In the genomic region with DNA sequence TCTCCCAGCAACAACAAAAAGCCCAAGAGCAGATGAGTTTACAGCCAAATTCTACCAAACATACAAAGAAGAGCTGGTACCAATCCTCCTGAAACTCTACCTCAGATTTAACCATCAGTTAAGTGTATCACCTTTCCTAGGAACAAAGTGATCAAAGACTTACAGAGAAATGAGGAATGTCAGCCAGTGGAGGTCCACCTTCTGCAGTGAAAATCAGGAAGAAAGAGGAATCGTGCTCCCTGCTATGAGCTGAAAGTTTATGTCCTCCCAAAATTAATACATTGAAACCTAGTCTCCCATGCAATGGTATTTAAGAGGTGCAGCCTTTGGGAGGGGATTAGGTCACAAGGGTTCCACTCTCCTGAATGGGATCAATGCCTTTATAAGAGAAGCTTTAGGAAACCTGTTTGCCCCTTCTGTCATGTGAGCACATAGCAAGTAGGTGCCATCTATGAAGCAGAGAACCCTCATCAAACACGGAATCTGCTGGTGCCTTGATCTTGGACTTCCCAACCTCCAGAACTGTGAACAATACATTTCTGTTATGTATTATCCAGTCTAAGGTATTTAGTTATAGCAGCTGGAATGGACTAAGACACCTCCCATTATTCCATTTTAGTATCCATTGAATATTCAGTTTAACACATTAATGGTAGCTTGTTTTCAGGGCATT, we compare ENCODE assay signal across 19 cellular contexts.
DNase-seq lines count a peak whose midpoint lies in the region; TF ChIP-seq lines count a peak whose summit lies in the region.
"Had no signal": no experiment of that assay in that cellular context is flagged by ENCODE, and none has a peak within 500 bp of the region (broad histone marks: within the 10 kb centered on the region; RNA-seq: fewer than 3 reads in every experiment).

No MANE protein-coding gene starts in this region.

- H4K20me1 ChIP-seq in neural progenitor cell (ENCODE audit: low read depth) = no peaks in the 10 kb centered on the region

- H3K27me3 ChIP-seq in neural progenitor cell = no peaks in the 10 kb centered on the region
- H3K27me3 ChIP-seq: thyroid gland had no signal

- no peaks in the 10 kb centered on the region for H3K36me3 ChIP-seq in neural progenitor cell
- H3K36me3 ChIP-seq: thyroid gland had no signal

- no peaks in the 10 kb centered on the region for H3K36me3 Mint-ChIP-seq in neural progenitor cell

- H3K4me2 ChIP-seq in neural progenitor cell = no peak overlapping the region

- no peaks in the 10 kb centered on the region for H3K9me3 ChIP-seq in neural progenitor cell (ENCODE audit: low read depth)
- H3K9me3 ChIP-seq: Caco-2, psoas muscle, thyroid gland had no signal

- H3K4me1 Mint-ChIP-seq in neural progenitor cell = peaks cover 12% of the 10 kb centered on the region

- no peak overlapping the region for H2AFZ ChIP-seq in neural progenitor cell (replicated peaks)

- no peak overlapping the region for H3K27ac ChIP-seq in neural progenitor cell
- H3K27ac ChIP-seq: psoas muscle, skin epidermis, thyroid gland had no signal

- H3F3A ChIP-seq in neural progenitor cell (ENCODE audit: low read depth) = no peaks in the 10 kb centered on the region

- TF ChIP-seq CTCF in fibroblast of mammary gland (conservative IDR thresholded peaks at IDR 0.05; ENCODE audit: control insufficient read depth, insufficient read depth, low read depth, low read length) (peak; percentile 22), neural progenitor cell (IDR thresholded peaks at IDR 0.05) (peak; percentile 10)

- H3K79me2 ChIP-seq in neural progenitor cell (ENCODE audit: low read depth) = no peaks in the 10 kb centered on the region

- H3K4me3 ChIP-seq in fibroblast of mammary gland (ENCODE audit: control insufficient read depth, low read depth, low read length) (no peak overlapping the region), neural progenitor cell (no peak overlapping the region)
- H3K4me3 ChIP-seq: psoas muscle, skin epidermis, thyroid gland had no signal

- no peak overlapping the region for H3K4me3 Mint-ChIP-seq in neural progenitor cell

- H3K9me3 Mint-ChIP-seq in neural progenitor cell = peaks cover 1% of the 10 kb centered on the region

- peaks cover 13% of the 10 kb centered on the region for H3K27me3 Mint-ChIP-seq in neural progenitor cell (ENCODE audit: insufficient read depth, low read depth)

- no peak overlapping the region for H3K9ac ChIP-seq in neural progenitor cell

- DNase-seq in DMS 273 (lab: John Stamatoyannopoulos, UW; ENCODE audit: unreplicated experiment) (peak; percentile 16), RPMI7951 (ENCODE audit: low read depth) (peak; percentile 21), fibroblast of mammary gland (ENCODE audit: low read depth) (peak; percentile 29), neural progenitor cell (ENCODE audit: low spot score) (no peak), T1000 (lab: John Stamatoyannopoulos, UW) (no peak), NCI-H1417 (lab: John Stamatoyannopoulos, UW) (no peak), NCI-H1105 (lab: John Stamatoyannopoulos, UW) (no peak)
- DNase-seq: activated CD8-positive, alpha-beta memory T cell treated with anti-CD3 and anti-CD28 coated beads for 24 hours; activated naive CD4-positive, alpha-beta T cell treated with anti-CD3 and anti-CD28 coated beads, Interleukin-2, amount 50 U/mL, for 16 hours; AML-193; anterior cingulate cortex; NCI-H1092 treated with DMSO at 0.1 percent for 48 hours; NCI-H2081 treated with DMSO at 0.1 percent for 48 hours; NCI-H510A treated with DMSO at 0.1 percent for 48 hours; psoas muscle; stimulated activated naive CD4-positive, alpha-beta T cell had no signal

- H3K27ac Mint-ChIP-seq in neural progenitor cell = no peak overlapping the region

- H3K4me1 ChIP-seq in neural progenitor cell = peaks cover 14% of the 10 kb centered on the region
- H3K4me1 ChIP-seq: Caco-2, psoas muscle had no signal

Comparison
In these comparisons a context has a peak if more than half of its experiments do, and no peak if none do; other contexts are left out.
1. DNase-seq: peak in DMS 273 (single experiment), RPMI7951 (single experiment) and fibroblast of mammary gland (single experiment); none in neural progenitor cell (single experiment), T1000 (single experiment), NCI-H1417 (0 of 3) and NCI-H1105 (single experiment).